11 cellular contexts compared by ENCODE assay signal in the genomic region with DNA sequence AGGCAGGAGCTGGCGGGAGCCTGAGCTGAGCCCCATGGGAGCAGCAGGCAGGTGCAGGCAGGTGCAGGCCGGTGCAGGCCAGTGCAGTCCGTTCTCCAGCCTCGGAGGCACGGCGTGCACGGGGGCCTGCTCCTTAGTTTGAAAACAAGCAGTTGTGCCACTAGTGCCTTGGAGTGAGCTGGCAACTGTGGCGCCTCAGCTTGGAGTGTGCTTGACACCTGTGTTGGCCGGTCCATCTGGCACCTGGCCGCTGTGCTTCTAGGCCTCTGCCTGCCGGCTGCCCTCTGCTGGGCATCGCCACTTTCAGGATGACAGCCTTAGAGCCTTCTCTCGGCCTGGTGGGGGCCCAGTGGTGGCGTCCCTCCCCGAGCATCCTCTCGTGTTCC. TPM values are rescaled to one million over a fixed set of nuclear protein-coding genes. Genes with fewer than 3 reads are reported as not detected.
DNase-seq lines count a peak whose midpoint lies in the region; ATAC-seq and TF ChIP-seq lines count a peak whose summit lies in the region.
"Had no signal": no experiment of that assay in that cellular context is flagged by ENCODE, and none has a peak within 500 bp of the region (broad histone marks: within the 10 kb centered on the region; RNA-seq: fewer than 3 reads in every experiment).

No MANE protein-coding gene starts in this region.

- no peaks in the 10 kb centered on the region for H3K9me3 ChIP-seq in OCI-LY3 (ENCODE audit: insufficient read depth, low read length)
- no peaks in the 10 kb centered on the region for H3K9me3 ChIP-seq in esophagus muscularis mucosa
- H3K9me3 ChIP-seq in stomach: no peaks in the 10 kb centered on the region
- no peaks in the 10 kb centered on the region for H3K9me3 ChIP-seq in Karpas-422 (ENCODE audit: low read length)
- H3K9me3 ChIP-seq: SJSA1 had no signal

- H3K4me1 ChIP-seq in OCI-LY3 (ENCODE audit: low read length) (peaks cover 13% of the 10 kb centered on the region), esophagus muscularis mucosa (peaks cover 5 to 18% (median 16%) of the 10 kb centered on the region in 4 donors), stomach (peaks cover 0 to 21% (median 10%) of the 10 kb centered on the region in 4 donors), Karpas-422 (ENCODE audit: low read length) (no peaks in the 10 kb centered on the region)

- H4K20me1 ChIP-seq in OCI-LY3 (ENCODE audit: insufficient read depth, low read length): no peaks in the 10 kb centered on the region
- H4K20me1 ChIP-seq in Karpas-422 (ENCODE audit: insufficient read depth, low read depth, low read length): no peaks in the 10 kb centered on the region

- TF ChIP-seq EP300 in esophagus muscularis mucosa (IDR thresholded peaks at IDR 0.05): no peak
- TF ChIP-seq EP300 in stomach (IDR thresholded peaks at IDR 0.05): no peak

- H3K4me2 ChIP-seq in OCI-LY3 (ENCODE audit: low read length): no peak overlapping the region
- no peak overlapping the region for H3K4me2 ChIP-seq in Karpas-422 (ENCODE audit: low read depth, low read length, poor library complexity, severe bottlenecking)

- H3K9me2 ChIP-seq in Karpas-422 (replicated peaks; ENCODE audit: insufficient read depth, low read length): no peaks in the 10 kb centered on the region

- TF ChIP-seq POLR2A in esophagus muscularis mucosa (IDR thresholded peaks at IDR 0.05; ENCODE audit: low read depth) (no peak), stomach (IDR thresholded peaks at IDR 0.05) (no peak)

- DNase-seq in NCI-H146 (lab: John Stamatoyannopoulos, UW): peak; percentile 30
- DNase-seq in NCI-H146 treated with DMSO at 0.1 percent for 48 hours (lab: John Stamatoyannopoulos, UW; ENCODE audit: unreplicated experiment): no peak
- peak; percentile 86 for DNase-seq in esophagus muscularis mucosa (ENCODE audit: extremely low spot score)
- DNase-seq in stomach: peak; percentile 85
- DNase-seq in Karpas-422: no peak
- no peak for DNase-seq in Kasumi-1 (lab: John Stamatoyannopoulos, UW)
- DNase-seq: effector memory CD4-positive, alpha-beta T cell; nephron progenitor cell had no signal

- H3K27me3 ChIP-seq in OCI-LY3 (ENCODE audit: low read depth, low read length) (no peaks in the 10 kb centered on the region), esophagus muscularis mucosa (no peaks in the 10 kb centered on the region), stomach (no peaks in the 10 kb centered on the region), Karpas-422 (ENCODE audit: low read length) (no peaks in the 10 kb centered on the region)
- H3K27me3 ChIP-seq: SJSA1 had no signal

- H3K36me3 ChIP-seq in OCI-LY3 (replicated peaks; ENCODE audit: low read depth, low read length): no peaks in the 10 kb centered on the region
- peaks cover 0 to 21% (median 9%) of the 10 kb centered on the region in 4 donors for H3K36me3 ChIP-seq in esophagus muscularis mucosa
- peaks cover 0 to 18% (median 9%) of the 10 kb centered on the region in 4 donors for H3K36me3 ChIP-seq in stomach
- H3K36me3 ChIP-seq in Karpas-422 (ENCODE audit: insufficient read depth, low read length): no peaks in the 10 kb centered on the region

- WGBS in esophagus muscularis mucosa: 89% methylated on average over 9 of the region's 16 CpGs
- 62 to 84% (median 65%) methylated on average over 12 to 16 of the region's 16 CpGs for WGBS in stomach, 5 donors

- H3K79me2 ChIP-seq in OCI-LY3 (ENCODE audit: low read length) (no peaks in the 10 kb centered on the region), Karpas-422 (ENCODE audit: low read length) (no peaks in the 10 kb centered on the region)

- TF ChIP-seq CTCF in OCI-LY3 (IDR thresholded peaks at IDR 0.05; ENCODE audit: low read depth, low read length): peak; percentile 26; the same call in 1 of the 2 replicates
- no peak for TF ChIP-seq CTCF in esophagus muscularis mucosa (IDR thresholded peaks at IDR 0.05)
- TF ChIP-seq CTCF in stomach (IDR thresholded peaks at IDR 0.05): peak in 1 of 7 experiments; percentile 34

- ATAC-seq in HG02981 (IDR thresholded peaks at IDR 0.05; ENCODE audit: unreplicated experiment): no peak

- no peak overlapping the region for H3K27ac ChIP-seq in OCI-LY3 (ENCODE audit: low read length)
- H3K27ac ChIP-seq in esophagus muscularis mucosa (replicated peaks in 1 of 4): no peak overlapping the region
- H3K27ac ChIP-seq in stomach: no peak overlapping the region
- no peak overlapping the region for H3K27ac ChIP-seq in Karpas-422 (ENCODE audit: low read length)
- H3K27ac ChIP-seq: SJSA1 had no signal

- H3K4me3 ChIP-seq in OCI-LY3 (ENCODE audit: low read length) (no peak overlapping the region), esophagus muscularis mucosa (no peak overlapping the region), stomach (no peak overlapping the region), Karpas-422 (ENCODE audit: low read length) (no peak overlapping the region)
- H3K4me3 ChIP-seq: SJSA1 had no signal

- H2AFZ ChIP-seq in OCI-LY3 (ENCODE audit: low read depth, low read length) (no peak overlapping the region), Karpas-422 (ENCODE audit: low read length) (no peak overlapping the region)

- intact Hi-C loops in esophagus muscularis mucosa (cut with DNase I) (no loop called here), stomach (cut with DNase I; ENCODE audit: low total_unique reads) (no loop called here)

- H3K9ac ChIP-seq in OCI-LY3 (ENCODE audit: low read length) (no peak overlapping the region), Karpas-422 (ENCODE audit: low read length) (no peak overlapping the region)

RNA-seq across cellular contexts. Expression of a gene that starts 47.9 kb away (rescaled TPM):
- total RNA-seq in esophagus muscularis mucosa (10 to 100 TPM; 16.2 to 23.0 (median 19.2) TPM), stomach (10 to 100 TPM in 2 of 5 donors, 1 to 10 TPM in 3; 3.5 to 51.8 (median 9.0) TPM)
- polyA plus RNA-seq in stomach: 10 to 100 TPM; 18.9 to 35.2 (median 20.5) TPM
- 4.7 TPM in 1 of 2 replicates, not detected in the other for total RNA-seq in Karpas-422 (2014; rRNA removed; shearing (Covaris generic); ENCODE audit: low replicate concordance)

Comparison
In these comparisons a context has a peak if more than half of its experiments do, and no peak if none do; other contexts are left out.
1. DNase-seq: peak in NCI-H146 (single experiment), esophagus muscularis mucosa (single experiment) and stomach (single experiment); none in NCI-H146 treated with DMSO at 0.1 percent for 48 hours (single experiment), Karpas-422 (single experiment) and Kasumi-1 (0 of 2).